18 cellular contexts compared by ENCODE assay signal in the genomic region with DNA sequence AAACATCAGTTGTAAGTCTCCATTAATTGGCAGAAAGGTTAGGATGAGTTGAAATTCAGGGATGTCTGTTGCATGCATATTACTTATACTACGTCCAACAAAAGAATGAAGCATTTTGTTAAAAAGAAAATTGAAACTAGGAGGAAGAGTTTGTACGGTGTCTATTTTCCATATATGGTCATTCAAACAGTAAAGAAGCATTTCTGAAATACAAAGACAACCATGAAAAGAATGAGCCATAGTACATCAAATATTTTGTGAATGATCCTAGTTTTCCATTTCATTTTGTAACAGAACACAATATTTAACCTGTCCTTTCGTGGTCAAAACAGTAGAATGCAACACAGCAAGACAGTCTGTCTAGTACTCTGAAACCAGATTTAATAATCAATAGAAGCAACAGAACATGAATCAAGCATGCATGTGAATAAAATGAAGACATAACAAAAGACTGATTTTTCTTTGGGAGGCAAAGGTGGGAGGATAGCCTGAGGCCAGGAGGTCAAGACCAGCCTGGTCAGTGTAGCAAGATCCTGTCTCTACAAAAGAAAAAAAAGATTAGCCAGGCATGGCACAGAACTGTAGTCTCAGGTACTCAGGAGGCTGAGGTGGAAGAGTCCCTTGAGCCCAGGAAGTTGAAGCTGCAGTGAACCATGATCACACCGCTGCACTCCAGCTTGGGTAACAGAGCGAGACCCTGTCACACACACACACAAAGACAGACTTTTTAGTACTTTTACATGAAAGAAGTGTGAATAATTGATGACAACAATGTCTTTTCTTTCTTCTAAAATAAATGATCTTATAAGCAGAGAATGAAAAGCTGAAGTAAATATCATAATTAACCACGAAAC.
DNase-seq lines count a peak whose midpoint lies in the region; ATAC-seq, FAIRE-seq and TF ChIP-seq lines count a peak whose summit lies in the region.
"Had no signal": no experiment of that assay in that cellular context is flagged by ENCODE, and none has a peak within 500 bp of the region (broad histone marks: within the 10 kb centered on the region; RNA-seq: fewer than 3 reads in every experiment).

No MANE protein-coding gene starts in this region.

- no peaks in the 10 kb centered on the region for H3F3A ChIP-seq in MM.1S (ENCODE audit: insufficient read depth, low read length)

- no peak overlapping the region for H3K9ac ChIP-seq in MM.1S (ENCODE audit: low read length)

- ATAC-seq in gastroesophageal sphincter = no peak
- ATAC-seq: CD8-positive, alpha-beta T cell; Panc1 had no signal

- H3K36me3 ChIP-seq in MM.1S (replicated peaks; ENCODE audit: insufficient read depth, low read length) (no peaks in the 10 kb centered on the region), gastroesophageal sphincter (no peaks in the 10 kb centered on the region)
- H3K36me3 ChIP-seq: esophagus muscularis mucosa had no signal

- no peaks in the 10 kb centered on the region for H3K79me2 ChIP-seq in MM.1S (ENCODE audit: low read length)

- no peaks in the 10 kb centered on the region for H3K27me3 ChIP-seq in MM.1S (replicated peaks; ENCODE audit: insufficient read depth, low read length)
- no peaks in the 10 kb centered on the region for H3K27me3 ChIP-seq in gastroesophageal sphincter
- H3K27me3 ChIP-seq: esophagus muscularis mucosa had no signal

- WGBS in gastroesophageal sphincter (ENCODE audit: low coverage in 1 of 2), 2 donors = 43 to 49% methylated on average over 6 of the region's 6 CpGs

- H3K9me2 ChIP-seq in MM.1S (replicated peaks; ENCODE audit: insufficient read depth, low read length) = no peaks in the 10 kb centered on the region

- H2AFZ ChIP-seq in MM.1S (ENCODE audit: low read length) = peak overlapping the region; percentile 23

- no peak overlapping the region for H3K4me3 ChIP-seq in MM.1S (ENCODE audit: low read length)
- H3K4me3 ChIP-seq in gastroesophageal sphincter = no peak overlapping the region
- H3K4me3 ChIP-seq: esophagus muscularis mucosa had no signal

- TF ChIP-seq CTCF in MM.1S (IDR thresholded peaks at IDR 0.05; ENCODE audit: low read length) (no peak), gastroesophageal sphincter (IDR thresholded peaks at IDR 0.05) (no peak)

- H3K4me1 ChIP-seq in MM.1S (ENCODE audit: low read length) (peaks cover 10% of the 10 kb centered on the region; the same call in 1 of the 2 replicates), gastroesophageal sphincter (peaks cover 0 to 24% (median 0%) of the 10 kb centered on the region in 3 donors)

- TF ChIP-seq POLR2A in GM12891 (IDR thresholded peaks at IDR 0.05; ENCODE audit: low read depth, low read length) (no peak), gastroesophageal sphincter (IDR thresholded peaks at IDR 0.05) (no peak)

- TF ChIP-seq EP300 in gastroesophageal sphincter (IDR thresholded peaks at IDR 0.05) = no peak

- no peaks in the 10 kb centered on the region for H4K20me1 ChIP-seq in MM.1S (ENCODE audit: insufficient read depth, low read length)

- peak in 2 of 3 experiments; percentile 20 to 36 for DNase-seq in NCI-H1417 (lab: John Stamatoyannopoulos, UW)
- no peak for DNase-seq in NCI-H1417 treated with DMSO at 0.1 percent for 48 hours (lab: John Stamatoyannopoulos, UW)
- no peak for DNase-seq in MM.1S
- DNase-seq in fibroblast of peridontal ligament (ENCODE audit: extremely low read depth) = peak; percentile 64
- peak; percentile 29 for DNase-seq in renal cortical epithelial cell (ENCODE audit: low read depth)
- no peak for DNase-seq in GM12891 (ENCODE audit: insufficient read length, low spot score)
- DNase-seq in nucleus accumbens (lab: John Stamatoyannopoulos, UW) = no peak
- DNase-seq: activated effector memory CD4-positive, alpha-beta T cell treated with Interleukin-2 at 50 U/mL for 16 hours; anterior cingulate cortex; CD8-positive, alpha-beta T cell; GF-D8; left ventricle myocardium superior; naive B cell; NCI-H526 treated with DMSO at 0.1 percent for 48 hours; substantia nigra had no signal

- H3K4me2 ChIP-seq in MM.1S (ENCODE audit: low read depth, low read length) = peak overlapping the region; percentile 19; the same call in 1 of the 2 replicates

- no peak for FAIRE-seq in GM12891 (lab: Jason Lieb, UNC)

- H3K9me3 ChIP-seq in MM.1S (replicated peaks; ENCODE audit: insufficient read depth, low read length) (no peaks in the 10 kb centered on the region), gastroesophageal sphincter (no peaks in the 10 kb centered on the region)
- H3K9me3 ChIP-seq: esophagus muscularis mucosa had no signal

- H3K27ac ChIP-seq in MM.1S (ENCODE audit: low read length) (no peak overlapping the region), gastroesophageal sphincter (no peak overlapping the region)

TF ChIP-seq in GM12891, 5 proteins besides CTCF, POLR2A, EP300 and RAD21:
- TF ChIP-seq TAF1 (IDR thresholded peaks at IDR 0.05; ENCODE audit: low read depth, low read length) (no peak), POU2F2 (IDR thresholded peaks at IDR 0.05; ENCODE audit: low read depth, low read length) (no peak), POLR2AphosphoS5 (IDR thresholded peaks at IDR 0.05; ENCODE audit: low read depth, low read length) (no peak), PAX5 (IDR thresholded peaks at IDR 0.05; ENCODE audit: insufficient read depth, low read length, severe bottlenecking) (no peak), SPI1 (IDR thresholded peaks at IDR 0.05; ENCODE audit: low read depth, low read length) (no peak)
TF ChIP-seq in GM12891: peak in this region for 0.

Comparison
In these comparisons a context has a peak if more than half of its experiments do, and no peak if none do; other contexts are left out.
1. DNase-seq: peak in NCI-H1417 (2 of 3), fibroblast of peridontal ligament (single experiment) and renal cortical epithelial cell (single experiment); none in NCI-H1417 treated with DMSO at 0.1 percent for 48 hours (single experiment), MM.1S (single experiment), GM12891 (single experiment) and nucleus accumbens (0 of 56).